Comparison of ENCODE assay signal across 38 cellular contexts in the genomic region with DNA sequence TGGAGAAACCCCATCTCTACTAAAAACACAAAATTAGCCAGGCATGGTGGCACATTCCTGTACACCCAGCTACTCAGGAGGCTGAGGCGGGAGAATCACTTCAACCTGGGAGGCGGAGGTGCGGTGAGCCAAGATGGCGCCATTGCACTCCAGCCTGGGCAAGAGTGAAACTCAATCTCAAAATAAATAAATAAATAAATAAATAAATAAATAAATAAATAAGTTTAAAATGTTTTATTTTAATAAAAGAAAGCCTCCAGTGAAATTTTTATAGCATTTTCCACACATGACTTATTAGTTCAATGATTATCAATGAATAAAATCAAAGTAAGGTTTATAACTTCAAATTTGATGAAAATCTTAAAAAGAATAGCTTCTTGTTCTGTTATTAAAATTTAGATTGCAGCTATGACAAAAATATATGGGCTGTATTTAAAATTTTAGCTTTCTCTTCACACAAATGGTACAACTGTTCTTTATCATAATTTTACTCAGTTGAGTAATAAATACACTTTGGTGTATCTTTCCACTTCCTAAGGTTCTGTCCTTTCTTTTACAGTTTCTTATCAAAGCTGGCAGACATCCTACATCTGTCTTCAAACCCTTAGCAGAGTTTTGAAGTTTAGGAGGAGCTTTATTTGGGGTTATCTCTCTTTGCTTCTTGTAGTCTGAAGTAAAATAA.
"Had no signal": no experiment of that assay in that cellular context is flagged by ENCODE, and none has a peak within 500 bp of the region (broad histone marks: within the 10 kb centered on the region; RNA-seq: fewer than 3 reads in every experiment).

No MANE protein-coding gene starts in this region.

- H3K27ac Mint-ChIP-seq: activated B cell treated with CpG ODN at 0.5 μM for 24 hours; activated CD4-positive, alpha-beta memory T cell treated with anti-CD3 and anti-CD28 coated beads for 36 hours; activated CD8-positive, alpha-beta memory T cell treated with anti-CD3 and anti-CD28 coated beads, Interleukin-2, amount 10 ng/mL, durations not matched to agents 7 days and 5 days; activated naive CD4-positive, alpha-beta T cell treated with anti-CD3 and anti-CD28 coated beads, Interleukin-2, amount 10 ng/mL, durations not matched to agents 7 days and 5 days; activated naive CD8-positive, alpha-beta T cell; activated naive CD8-positive, alpha-beta T cell treated with anti-CD3 and anti-CD28 coated beads, Interleukin-2, amount 50 U/mL, for 24 hours; brain had no signal

- H3K4me3 Mint-ChIP-seq: activated B cell treated with CpG ODN at 0.5 μM for 24 hours; activated CD4-positive, alpha-beta memory T cell treated with anti-CD3 and anti-CD28 coated beads for 36 hours; activated CD8-positive, alpha-beta memory T cell treated with anti-CD3 and anti-CD28 coated beads, Interleukin-2, amount 10 ng/mL, durations not matched to agents 7 days and 5 days; activated naive CD4-positive, alpha-beta T cell treated with anti-CD3 and anti-CD28 coated beads, Interleukin-2, amount 10 ng/mL, durations not matched to agents 7 days and 5 days; activated naive CD8-positive, alpha-beta T cell; activated naive CD8-positive, alpha-beta T cell treated with anti-CD3 and anti-CD28 coated beads, Interleukin-2, amount 50 U/mL, for 24 hours; brain had no signal

- ATAC-seq: activated CD8-positive, alpha-beta memory T cell treated with anti-CD3 and anti-CD28 coated beads, Interleukin-2, amount 10 ng/mL, durations not matched to agents 7 days and 5 days; activated naive CD8-positive, alpha-beta T cell treated with anti-CD3 and anti-CD28 coated beads, Interleukin-2, amount 50 U/mL, for 24 hours; Right ventricle myocardium inferior had no signal

- H3K36me3 Mint-ChIP-seq: activated CD4-positive, alpha-beta memory T cell treated with anti-CD3 and anti-CD28 coated beads for 36 hours; activated CD8-positive, alpha-beta memory T cell treated with anti-CD3 and anti-CD28 coated beads, Interleukin-2, amount 10 ng/mL, durations not matched to agents 7 days and 5 days; activated naive CD4-positive, alpha-beta T cell treated with anti-CD3 and anti-CD28 coated beads, Interleukin-2, amount 10 ng/mL, durations not matched to agents 7 days and 5 days; activated naive CD8-positive, alpha-beta T cell; brain had no signal

- H3K4me3 ChIP-seq: PC-9 had no signal

- H3K4me1 Mint-ChIP-seq: activated B cell treated with CpG ODN at 0.5 μM for 24 hours; activated CD8-positive, alpha-beta memory T cell treated with anti-CD3 and anti-CD28 coated beads, Interleukin-2, amount 10 ng/mL, durations not matched to agents 7 days and 5 days; activated naive CD4-positive, alpha-beta T cell treated with anti-CD3 and anti-CD28 coated beads, Interleukin-2, amount 10 ng/mL, durations not matched to agents 7 days and 5 days; activated naive CD8-positive, alpha-beta T cell treated with anti-CD3 and anti-CD28 coated beads, Interleukin-2, amount 50 U/mL, for 24 hours; brain had no signal

- H2AFZ ChIP-seq: PC-9 had no signal

- DNase-seq: activated B cell treated with CpG ODN at 0.5 μM for 24 hours; activated CD4-positive, alpha-beta memory T cell treated with anti-CD3 and anti-CD28 coated beads for 36 hours; activated CD4-positive, alpha-beta T cell treated with anti-CD3 and anti-CD28 coated beads for 4 hours; activated CD4-positive, alpha-beta T cell treated with anti-CD3 and anti-CD28 coated beads, Interleukin-2, amount 50 U/mL, for 1 hour; activated CD4-positive, CD25-positive, alpha-beta regulatory T cell treated with anti-CD3 and anti-CD28 coated beads, Interleukin-2, amount 50 U/mL, for 72 hours; activated CD8-positive, alpha-beta memory T cell treated with anti-CD3 and anti-CD28 coated beads for 24 hours; activated CD8-positive, alpha-beta memory T cell treated with anti-CD3 and anti-CD28 coated beads, Interleukin-2, amount 10 ng/mL, durations not matched to agents 7 days and 5 days; activated CD8-positive, alpha-beta memory T cell treated with anti-CD3 and anti-CD28 coated beads, Interleukin-2, amount 50 U/mL, for 48 hours; activated effector memory CD4-positive, alpha-beta T cell treated with Interleukin-2 at 50 U/mL for 16 hours; activated naive CD4-positive, alpha-beta T cell treated with anti-CD3 and anti-CD28 coated beads, Interleukin-2, amount 10 ng/mL, durations not matched to agents 7 days and 5 days; activated naive CD8-positive, alpha-beta T cell treated with anti-CD3 and anti-CD28 coated beads, Interleukin-2, amount 50 U/mL, for 24 hours; activated T-cell treated with anti-CD3 and anti-CD28 coated beads, Interleukin-2, amount 50 U/mL, for 48 hours; anterior cingulate cortex; caudate nucleus; cerebellar nuclear complex; NCI-H1048; NCI-H1436 treated with DMSO at 0.1 percent for 48 hours; NCI-H1694 treated with DMSO at 0.1 percent for 48 hours; NCI-H2029 treated with DMSO at 0.1 percent for 48 hours; NCI-H2107; NCI-H2171; NCI-H510A; NCI-H526; NCI-H748 treated with DMSO at 0.1 percent for 48 hours; NK-92 treated with Interleukin-12 subunit alpha and Interleukin-12 subunit beta, amount 100 ng/mL, for 24 hours; PC-9; SIG-M5; SW 1271; T-helper 1 cell; T-helper 2 cell; T-helper 9 cell had no signal

- H3K27me3 Mint-ChIP-seq: activated B cell treated with CpG ODN at 0.5 μM for 24 hours; activated CD4-positive, alpha-beta memory T cell treated with anti-CD3 and anti-CD28 coated beads for 36 hours; activated CD8-positive, alpha-beta memory T cell treated with anti-CD3 and anti-CD28 coated beads, Interleukin-2, amount 10 ng/mL, durations not matched to agents 7 days and 5 days; activated naive CD4-positive, alpha-beta T cell treated with anti-CD3 and anti-CD28 coated beads, Interleukin-2, amount 10 ng/mL, durations not matched to agents 7 days and 5 days; activated naive CD8-positive, alpha-beta T cell treated with anti-CD3 and anti-CD28 coated beads, Interleukin-2, amount 50 U/mL, for 24 hours; brain had no signal

- H3K27ac ChIP-seq: PC-9, RWPE1, VCaP had no signal

- H3K9me3 Mint-ChIP-seq: activated CD4-positive, alpha-beta memory T cell treated with anti-CD3 and anti-CD28 coated beads for 36 hours; activated naive CD4-positive, alpha-beta T cell treated with anti-CD3 and anti-CD28 coated beads, Interleukin-2, amount 10 ng/mL, durations not matched to agents 7 days and 5 days; activated naive CD8-positive, alpha-beta T cell treated with anti-CD3 and anti-CD28 coated beads, Interleukin-2, amount 50 U/mL, for 24 hours had no signal

- H3K4me2 ChIP-seq: PC-9 had no signal

- FAIRE-seq: bronchial epithelial cell, RCC 7860 had no signal
